ENCODE assay signal across 25 cellular contexts in the genomic region with DNA sequence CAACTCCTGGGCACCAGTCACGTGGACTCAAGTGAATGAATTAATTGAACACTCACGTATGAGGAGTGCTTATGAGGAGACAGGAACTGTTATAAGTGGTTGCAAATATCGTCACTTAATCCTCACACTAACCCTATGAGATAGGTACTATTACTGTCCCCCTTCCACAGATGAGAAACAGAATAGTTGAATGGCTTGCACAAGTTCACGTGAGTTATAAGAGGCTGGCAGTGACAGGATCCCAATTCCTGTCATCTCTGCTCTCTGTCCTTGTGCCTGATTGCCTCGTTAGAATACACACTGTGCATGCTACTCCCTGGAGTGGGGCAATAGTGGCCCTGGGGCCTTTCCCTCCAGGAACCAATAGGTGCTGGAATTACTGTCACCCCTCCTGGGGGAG.
DNase-seq lines count a peak whose midpoint lies in the region; ATAC-seq and TF ChIP-seq lines count a peak whose summit lies in the region.
"Had no signal": no experiment of that assay in that cellular context is flagged by ENCODE, and none has a peak within 500 bp of the region (broad histone marks: within the 10 kb centered on the region; RNA-seq: fewer than 3 reads in every experiment).

No MANE protein-coding gene starts in this region.

- DNase-seq in DMS79 treated with DMSO at 0.1 percent for 48 hours (lab: John Stamatoyannopoulos, UW) (peak; percentile 68), chondrocyte (ENCODE audit: low spot score) (peak; percentile 20), left ventricle myocardium superior (no peak), posterior vena cava (ENCODE audit: low spot score) (peak; percentile 26), NCI-H524 treated with DMSO at 0.1 percent for 48 hours (lab: John Stamatoyannopoulos, UW) (no peak), endothelial cell (ENCODE audit: low spot score) (no peak)
- DNase-seq: C1 segment of cervical spinal cord; CD4-positive, alpha-beta memory T cell; COR-L47; DMS53; EL; GDM1; GM23248; H9; IMR-90; KG1; MG63; NCI-H1105 treated with DMSO at 0.1 percent for 48 hours; NCI-H2029; NCI-H226; NCI-H774; SJCRH30 had no signal

- H3K9me3 Mint-ChIP-seq in chondrocyte (ENCODE audit: low read depth) (no peaks in the 10 kb centered on the region), endothelial cell (ENCODE audit: unreplicated experiment) (no peaks in the 10 kb centered on the region)
- H3K9me3 Mint-ChIP-seq: H9 had no signal

- peaks cover 21% of the 10 kb centered on the region for H3K4me1 Mint-ChIP-seq in chondrocyte (ENCODE audit: low read depth)
- no peaks in the 10 kb centered on the region for H3K4me1 Mint-ChIP-seq in endothelial cell (ENCODE audit: unreplicated experiment)
- H3K4me1 Mint-ChIP-seq: CD4-positive, alpha-beta memory T cell had no signal

- H3K36me3 Mint-ChIP-seq in chondrocyte (ENCODE audit: low read depth), result no peaks in the 10 kb centered on the region
- no peaks in the 10 kb centered on the region for H3K36me3 Mint-ChIP-seq in endothelial cell (ENCODE audit: low read depth, unreplicated experiment)
- H3K36me3 Mint-ChIP-seq: CD4-positive, alpha-beta memory T cell had no signal

- peak; percentile 85 for ATAC-seq in left ventricle myocardium superior
- no peak for ATAC-seq in HG02885 (IDR thresholded peaks at IDR 0.05; ENCODE audit: poor library complexity, unreplicated experiment)
- ATAC-seq: GM12878, SK-N-SH treated with all-trans-retinoic acid at 6 μM for 48 hours had no signal

- H3K4me3 Mint-ChIP-seq in chondrocyte (ENCODE audit: unreplicated experiment) (no peak overlapping the region), endothelial cell (ENCODE audit: unreplicated experiment) (no peak overlapping the region)
- H3K4me3 Mint-ChIP-seq: CD4-positive, alpha-beta memory T cell; H9 had no signal

- H3K27me3 Mint-ChIP-seq in chondrocyte (ENCODE audit: low read depth), result peaks cover 14% of the 10 kb centered on the region
- H3K27me3 Mint-ChIP-seq in endothelial cell (ENCODE audit: unreplicated experiment), result peaks cover 14% of the 10 kb centered on the region

- H3K27ac Mint-ChIP-seq in chondrocyte (ENCODE audit: unreplicated experiment) (no peak overlapping the region), endothelial cell (ENCODE audit: unreplicated experiment) (no peak overlapping the region)
- H3K27ac Mint-ChIP-seq: CD4-positive, alpha-beta memory T cell; H9 had no signal

- TF ChIP-seq CTCF in chondrocyte (IDR thresholded peaks at IDR 0.05) (no peak), endothelial cell (IDR thresholded peaks at IDR 0.05; ENCODE audit: unreplicated experiment) (no peak)

- intact Hi-C loops in left ventricle myocardium superior (cut with micrococcal nuclease) (no loop called here), posterior vena cava (cut with DNase I) (no loop called here)

Comparison
In these comparisons a context has a peak if more than half of its experiments do, and no peak if none do; other contexts are left out.
1. DNase-seq: peak in DMS79 treated with DMSO at 0.1 percent for 48 hours (single experiment), chondrocyte (single experiment) and posterior vena cava (single experiment); none in left ventricle myocardium superior (single experiment), NCI-H524 treated with DMSO at 0.1 percent for 48 hours (single experiment) and endothelial cell (single experiment).